In the genomic region with DNA sequence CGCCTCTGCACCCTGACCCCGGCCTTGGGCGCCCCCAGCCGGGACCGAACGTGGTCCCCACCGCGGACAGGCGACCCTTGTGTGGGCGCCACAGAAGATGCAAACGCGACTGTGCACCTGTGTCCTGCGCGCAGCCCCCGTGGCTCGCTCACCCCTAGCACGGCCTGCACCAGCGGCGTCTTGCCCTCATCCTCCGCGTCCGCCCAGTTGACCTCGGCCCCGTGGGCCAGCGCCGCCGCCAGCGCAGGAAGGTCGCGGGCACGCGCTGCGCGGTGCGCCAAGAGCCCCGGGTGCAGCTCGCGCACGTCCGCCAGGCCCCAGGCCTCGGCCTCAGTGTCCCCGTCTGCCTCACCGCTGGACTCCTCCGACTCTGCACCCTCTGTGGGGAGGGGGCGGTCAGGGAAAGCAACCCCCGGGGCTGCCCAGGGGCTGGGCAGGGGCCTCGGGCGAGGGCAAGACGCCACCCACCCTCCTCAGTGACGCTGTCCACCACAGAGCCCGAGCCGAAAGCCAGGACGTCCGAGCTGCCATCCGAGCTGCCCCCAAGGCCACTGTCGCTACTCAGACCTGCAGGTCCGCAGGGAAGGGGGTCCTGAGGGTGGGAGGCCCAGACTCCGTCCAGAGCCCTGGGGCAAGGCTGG, we compare ENCODE assay signal across 17 cellular contexts. TPM values are rescaled to one million over a fixed set of nuclear protein-coding genes. Genes with fewer than 3 reads are reported as not detected.
DNase-seq lines count a peak whose midpoint lies in the region; ATAC-seq, FAIRE-seq and TF ChIP-seq lines count a peak whose summit lies in the region.
"Had no signal": no experiment of that assay in that cellular context is flagged by ENCODE, and none has a peak within 500 bp of the region (broad histone marks: within the 10 kb centered on the region; RNA-seq: fewer than 3 reads in every experiment).

No MANE protein-coding gene starts in this region.

- 71% methylated on average over 37 of the region's 58 CpGs for WGBS in K562 (ENCODE audit: insufficient coverage, low coverage, missing lambda C conversion rate)
- WGBS in testis, 2 donors, result 65 to 87% methylated on average over 21 to 46 of the region's 58 CpGs
- 87 to 90% (median 90%) methylated on average over 38 to 58 of the region's 58 CpGs for WGBS in stomach, 5 donors

- DNase-seq in left ventricle myocardium superior (peak; percentile 25), right atrium auricular region (ENCODE audit: low spot score) (no peak), K562 (ENCODE audit: extremely low read depth in 1 of 4, low spot score in 3 of 4) (no peak), testis (no peak), stomach (no peak)
- DNase-seq: 8988T, DMS79 treated with DMSO at 0.1 percent for 48 hours, HCEC 1CT, KG1, NCI-H1105 treated with DMSO at 0.1 percent for 48 hours, NCI-H187 treated with DMSO at 0.1 percent for 48 hours, NCI-H2227 treated with DMSO at 0.1 percent for 48 hours, NCI-H510A treated with DMSO at 0.1 percent for 48 hours, PC-3, RPMI8226 had no signal

- H3K4me2 ChIP-seq in K562 (ENCODE audit: insufficient read depth, low read length), result peak overlapping the region; percentile 81; the same call in 1 of the 2 replicates

- TF ChIP-seq POLR2A in K562 (conservative IDR thresholded peaks at IDR 0.05), result no peak
- no peak for TF ChIP-seq POLR2A in testis (IDR thresholded peaks at IDR 0.05)
- TF ChIP-seq POLR2A in stomach (IDR thresholded peaks at IDR 0.05), result no peak

- no peak for TF ChIP-seq EP300 in K562 (IDR thresholded peaks at IDR 0.05; ENCODE audit: low read length)
- no peak for TF ChIP-seq EP300 in stomach (IDR thresholded peaks at IDR 0.05)

- H3K36me3 ChIP-seq in right atrium auricular region, result peaks cover 6% of the 10 kb centered on the region
- H3K36me3 ChIP-seq in K562 (ENCODE audit: control insufficient read depth, insufficient read depth, low read length), result peaks cover 17% of the 10 kb centered on the region; the same call in 1 of the 3 replicates
- H3K36me3 ChIP-seq in testis (ENCODE audit: low read depth, missing control alignments), result no peaks in the 10 kb centered on the region
- peaks cover 12 to 63% (median 52%) of the 10 kb centered on the region in 4 donors for H3K36me3 ChIP-seq in stomach

- POLR2A ChIA-PET in K562 (lab: Yijun Ruan, JAX), result interaction anchor here (1.2 kb wide), 1 partner anchor 11 kb away, joined by 3 read pairs; no protein-coding TSS in a partner anchor

- H2AFZ ChIP-seq in K562 (ENCODE audit: low read depth, low read length), result peak overlapping the region; percentile 67; the same call in 1 of the 2 replicates

- TF ChIP-seq CTCF in right atrium auricular region (IDR thresholded peaks at IDR 0.05) (no peak), K562 (IDR thresholded peaks at IDR 0.05 in 2 of 3, conservative IDR thresholded peaks at IDR 0.05 in 1 of 3; ENCODE audit: insufficient read depth in 2 of 3, low read depth in 1 of 3, low read length in 3 of 3) (no peak), testis (IDR thresholded peaks at IDR 0.05) (no peak), stomach (IDR thresholded peaks at IDR 0.05) (no peak)

- no peak overlapping the region for H3K27ac ChIP-seq in right atrium auricular region
- no peak overlapping the region for H3K27ac ChIP-seq in K562 (ENCODE audit: extremely low read depth, low read depth, low read length)
- no peak overlapping the region for H3K27ac ChIP-seq in testis
- H3K27ac ChIP-seq in stomach, result no peak overlapping the region

- H3K27me3 ChIP-seq in right atrium auricular region (no peaks in the 10 kb centered on the region), K562 (ENCODE audit: control insufficient read depth in 2 of 2, insufficient read depth in 2 of 2, low read length in 2 of 2) (peaks cover 0 to 3% of the 10 kb centered on the region in 2 experiments; a peak in 1 of 5 replicates), testis (no peaks in the 10 kb centered on the region), stomach (no peaks in the 10 kb centered on the region)

- H3K79me2 ChIP-seq in K562 (ENCODE audit: control insufficient read depth, insufficient read depth, low read length), result no peaks in the 10 kb centered on the region

- peak overlapping the region in 1 of 2 experiments; percentile 84; a peak in 2 of 4 replicates for H3K9ac ChIP-seq in K562 (ENCODE audit: insufficient read depth in 1 of 2, low read depth in 2 of 2, low read length in 2 of 2)

- BruUV-seq in K562 (replicated peaks; lab: Mats Ljungman, UMichigan), result no TSS peak

- H3K9me3 ChIP-seq in right atrium auricular region (no peaks in the 10 kb centered on the region), K562 (replicated peaks; ENCODE audit: control insufficient read depth, insufficient read depth, low read depth, low read length) (no peaks in the 10 kb centered on the region), testis (no peaks in the 10 kb centered on the region), stomach (no peaks in the 10 kb centered on the region)

- TF ChIP-seq RAD21 in K562 (CRISPR knock-in tag; conservative IDR thresholded peaks at IDR 0.05 in 1 of 2, IDR thresholded peaks at IDR 0.05 in 1 of 2), result no peak

- H3K4me1 ChIP-seq in right atrium auricular region (peaks cover 0 to 15% of the 10 kb centered on the region in 2 donors), K562 (replicated peaks in 1 of 2; ENCODE audit: control insufficient read depth in 2 of 2, insufficient read depth in 2 of 2, low read length in 2 of 2) (peaks cover 5 to 79% of the 10 kb centered on the region in 2 experiments; a peak in 3 of 5 replicates), testis (peaks cover 11% of the 10 kb centered on the region), stomach (peaks cover 12 to 23% (median 19%) of the 10 kb centered on the region in 4 donors)

- peaks cover 12% of the 10 kb centered on the region for H3K9me1 ChIP-seq in K562 (ENCODE audit: control insufficient read depth, insufficient read depth, low read length)

- no peak for FAIRE-seq in K562 (lab: Jason Lieb, UNC)
- FAIRE-seq: HepG2 had no signal

- intact Hi-C loops in left ventricle myocardium superior (cut with micrococcal nuclease) (no loop called here), K562 (cut with micrococcal nuclease) (loop anchor here (10.0 kb wide), 1 partner anchor 310 kb away; a partner anchor contains a TSS), testis (cut with DNase I; ENCODE audit: low total_unique reads) (no loop called here), stomach (cut with DNase I; ENCODE audit: low total_unique reads) (loop anchor here (10.0 kb wide), 1 partner anchor 170 kb away; no protein-coding TSS in a partner anchor)

- H4K20me1 ChIP-seq in K562 (replicated peaks; ENCODE audit: control insufficient read depth, insufficient read depth, low read length), result peaks cover 19% of the 10 kb centered on the region; the same call in 1 of the 2 replicates

- no peak for ATAC-seq in left ventricle myocardium superior
- ATAC-seq in K562, result no peak
- no peak for ATAC-seq in HG03097 (IDR thresholded peaks at IDR 0.05; ENCODE audit: low FRiP score, unreplicated experiment)
- ATAC-seq: HepG2, PC-3 had no signal

- CTCF ChIA-PET in K562 (lab: Yijun Ruan, JAX; ENCODE audit: low intra/inter-chr PET ratio), result no interaction called here

- in situ Hi-C loops in K562 (cut with MboI), result no loop called here

- H3K4me3 ChIP-seq in right atrium auricular region (no peak overlapping the region), K562 (peak overlapping the region; percentile 51; the same call in 1 of the 2 replicates), testis (peak overlapping the region; percentile 24 to 38), stomach (no peak overlapping the region)

RNA-seq across cellular contexts. Expression of a gene that starts 13.4 kb away (rescaled TPM):
- total RNA-seq in left ventricle myocardium superior (60.4 TPM), right atrium auricular region (10 to 100 TPM; 19.5 to 20.4 TPM), K562 (2014; rRNA removed) (29.6 and 33.3 TPM in 2 replicates), K562 (2014; rRNA removed; fragmentation: Illumina TruSeq; extraction: Trizol) (1.9 and 3.5 TPM in 2 replicates), K562 (2015; rRNA removed; fragmentation: Illumina TruSeq; extraction: Trizol) (14.0 and 15.2 TPM in 2 replicates), K562 (2021) (44.1 and 49.0 TPM in 2 replicates), testis (10 to 100 TPM; 53.0 to 62.7 TPM), stomach (100 to 1,000 TPM in 1 of 5 donors, 10 to 100 TPM in 4; 31.9 to 374 (median 77.0) TPM)
- 140 and 407 TPM in 2 replicates for total RNA-seq in K562 (2011; cell fraction: chromatin; rRNA removed; ENCODE audit: low replicate concordance)
- 278 and 333 TPM in 2 replicates for total RNA-seq in K562 (2011; cell fraction: nucleolus; rRNA removed)
- 136 and 156 TPM in 2 replicates for total RNA-seq in K562 (2011; cell fraction: nucleoplasm; rRNA removed)
- polyA plus RNA-seq in K562 (2011; rRNA removed) (12.0 and 27.1 TPM in 2 replicates), K562 (2014; fragmentation: Illumina TruSeq; extraction: Trizol) (7.2 and 11.8 TPM in 2 replicates), K562 (2014; fragmentation: Nextera tagmentation; extraction: Ambion mirVana) (under 1 TPM; 0.01 to 0.06 TPM), K562 (2014; rRNA removed) (43.8 and 44.8 TPM in 2 replicates), testis (ENCODE audit: insufficient read depth, low read depth, low replicate concordance) (16.8 TPM), stomach (10 to 100 TPM; 17.9 to 46.1 (median 43.0) TPM)
- 8.5 and 20.8 TPM in 2 replicates for polyA plus RNA-seq in K562 (2011; cell fraction: cytosol; rRNA removed)
- polyA plus RNA-seq in K562 (2011; cell fraction: nucleus; rRNA removed), result 346 and 462 TPM in 2 replicates
- polyA plus RNA-seq in K562 (2012), result 38.9 and 49.6 TPM in 2 replicates
- polyA minus RNA-seq in K562 (2011; rRNA and poly(A)+ RNA removed), result 6.3 and 10.7 TPM in 2 replicates
- 13.7 and 15.3 TPM in 2 replicates for polyA minus RNA-seq in K562 (2011; cell fraction: cytosol; rRNA and poly(A)+ RNA removed)
- polyA minus RNA-seq in K562 (2011; cell fraction: nucleus; rRNA and poly(A)+ RNA removed), result 42.4 and 46.1 TPM in 2 replicates

RNA-seq across cellular contexts. Expression of a gene that starts 14.0 kb away (rescaled TPM):
- total RNA-seq in left ventricle myocardium superior, result 11.1 TPM
- 10 to 100 TPM; 14.5 to 24.8 TPM for total RNA-seq in right atrium auricular region
- total RNA-seq in K562 (2011; cell fraction: chromatin; rRNA removed; ENCODE audit: low replicate concordance), result 13.3 and 63.1 TPM in 2 replicates
- total RNA-seq in K562 (2011; cell fraction: nucleolus; rRNA removed), result 74.5 and 90.1 TPM in 2 replicates
- total RNA-seq in K562 (2011; cell fraction: nucleoplasm; rRNA removed), result 23.2 and 31.2 TPM in 2 replicates
- total RNA-seq in K562 (2014; rRNA removed), result 86.9 and 103 TPM in 2 replicates
- total RNA-seq in K562 (2014; rRNA removed; fragmentation: Illumina TruSeq; extraction: Trizol), result 5.6 and 7.0 TPM in 2 replicates
- 29.7 and 31.4 TPM in 2 replicates for total RNA-seq in K562 (2015; rRNA removed; fragmentation: Illumina TruSeq; extraction: Trizol)
- 80.1 and 83.0 TPM in 2 replicates for total RNA-seq in K562 (2021)
- 13.6 and 22.4 TPM in 2 replicates for polyA plus RNA-seq in K562 (2011; rRNA removed)
- 29.8 and 137 TPM in 2 replicates for polyA plus RNA-seq in K562 (2011; cell fraction: cytosol; rRNA removed)
- polyA plus RNA-seq in K562 (2011; cell fraction: nucleus; rRNA removed), result 41.7 and 71.9 TPM in 2 replicates
- polyA plus RNA-seq in K562 (2012), result 35.1 and 53.3 TPM in 2 replicates
- 10.5 and 25.1 TPM in 2 replicates for polyA plus RNA-seq in K562 (2014; fragmentation: Illumina TruSeq; extraction: Trizol)
- polyA plus RNA-seq in K562 (2014; fragmentation: Nextera tagmentation; extraction: Ambion mirVana), result 1 to 10 TPM in 1 of 2 experiments, under 1 TPM in 1; 0.62 to 1.7 TPM
- 68.5 and 76.0 TPM in 2 replicates for polyA plus RNA-seq in K562 (2014; rRNA removed)
- polyA minus RNA-seq in K562 (2011; rRNA and poly(A)+ RNA removed), result 3.5 and 5.7 TPM in 2 replicates
- 22.0 and 25.8 TPM in 2 replicates for polyA minus RNA-seq in K562 (2011; cell fraction: cytosol; rRNA and poly(A)+ RNA removed)
- polyA minus RNA-seq in K562 (2011; cell fraction: nucleus; rRNA and poly(A)+ RNA removed), result 33.5 and 38.2 TPM in 2 replicates
- 10 to 100 TPM; 35.4 to 39.0 TPM for total RNA-seq in testis
- polyA plus RNA-seq in testis (ENCODE audit: insufficient read depth, low read depth, low replicate concordance), result 12.4 TPM
- 10 to 100 TPM in 3 of 5 donors, 1 to 10 TPM in 1, not detected in 1; 5.9 to 64.9 (median 51.4) TPM for total RNA-seq in stomach
- 10 to 100 TPM; 15.2 to 25.5 (median 23.8) TPM for polyA plus RNA-seq in stomach

RNA-seq across cellular contexts. Expression of a gene that starts 14.1 kb away (rescaled TPM):
- 3.0 TPM for total RNA-seq in left ventricle myocardium superior
- under 1 TPM; 0.59 to 0.79 TPM for total RNA-seq in right atrium auricular region
- total RNA-seq in K562 (2011; cell fraction: chromatin; rRNA removed; ENCODE audit: low replicate concordance), result 1.6 and 4.3 TPM in 2 replicates
- total RNA-seq in K562 (2011; cell fraction: nucleolus; rRNA removed), result 3.0 and 3.7 TPM in 2 replicates
- 1.4 and 2.1 TPM in 2 replicates for total RNA-seq in K562 (2011; cell fraction: nucleoplasm; rRNA removed)
- 0.53 and 0.64 TPM in 2 replicates for total RNA-seq in K562 (2014; rRNA removed)
- total RNA-seq in K562 (2014; rRNA removed; fragmentation: Illumina TruSeq; extraction: Trizol), result 0.06 TPM in 1 of 2 replicates, not detected in the other
- total RNA-seq in K562 (2015; rRNA removed; fragmentation: Illumina TruSeq; extraction: Trizol), result 0.29 and 0.38 TPM in 2 replicates
- 0.73 and 0.87 TPM in 2 replicates for total RNA-seq in K562 (2021)
- 0.38 and 0.92 TPM in 2 replicates for polyA plus RNA-seq in K562 (2011; rRNA removed)
- 0.71 and 1.8 TPM in 2 replicates for polyA plus RNA-seq in K562 (2011; cell fraction: cytosol; rRNA removed)
- 8.1 and 14.5 TPM in 2 replicates for polyA plus RNA-seq in K562 (2011; cell fraction: nucleus; rRNA removed)
- polyA plus RNA-seq in K562 (2012), result 0.79 and 1.9 TPM in 2 replicates
- polyA plus RNA-seq in K562 (2014; fragmentation: Illumina TruSeq; extraction: Trizol), result 0.04 and 0.26 TPM in 2 replicates
- polyA plus RNA-seq in K562 (2014; fragmentation: Nextera tagmentation; extraction: Ambion mirVana), result under 1 TPM in 1 of 2 experiments, not detected in 1; 0.01 TPM
- 1.1 TPM in 2 replicates for polyA plus RNA-seq in K562 (2014; rRNA removed)
- 0.09 and 0.11 TPM in 2 replicates for polyA minus RNA-seq in K562 (2011; rRNA and poly(A)+ RNA removed)
- polyA minus RNA-seq in K562 (2011; cell fraction: cytosol; rRNA and poly(A)+ RNA removed), result not detected in 2 replicates
- 0.94 and 1.3 TPM in 2 replicates for polyA minus RNA-seq in K562 (2011; cell fraction: nucleus; rRNA and poly(A)+ RNA removed)
- 10 to 100 TPM; 49.9 to 58.7 TPM for total RNA-seq in testis
- 21.0 TPM for polyA plus RNA-seq in testis (ENCODE audit: insufficient read depth, low read depth, low replicate concordance)
- 1 to 10 TPM in 4 of 5 donors, under 1 TPM in 1; 0.43 to 7.6 (median 3.5) TPM for total RNA-seq in stomach
- 1 to 10 TPM; 4.7 to 6.1 (median 4.8) TPM for polyA plus RNA-seq in stomach

RNA-seq across cellular contexts. Expression of a gene that starts 20.7 kb away (rescaled TPM):
- total RNA-seq in left ventricle myocardium superior, result 39.5 TPM
- total RNA-seq in right atrium auricular region, result 10 to 100 TPM; 27.5 to 33.5 TPM
- 155 and 222 TPM in 2 replicates for total RNA-seq in K562 (2011; cell fraction: chromatin; rRNA removed; ENCODE audit: low replicate concordance)
- 116 and 127 TPM in 2 replicates for total RNA-seq in K562 (2011; cell fraction: nucleolus; rRNA removed)
- total RNA-seq in K562 (2011; cell fraction: nucleoplasm; rRNA removed), result 111 and 123 TPM in 2 replicates
- total RNA-seq in K562 (2014; rRNA removed), result 110 and 124 TPM in 2 replicates
- total RNA-seq in K562 (2014; rRNA removed; fragmentation: Illumina TruSeq; extraction: Trizol), result 47.1 and 51.5 TPM in 2 replicates
- total RNA-seq in K562 (2015; rRNA removed; fragmentation: Illumina TruSeq; extraction: Trizol), result 73.0 and 75.5 TPM in 2 replicates
- 109 and 112 TPM in 2 replicates for total RNA-seq in K562 (2021)
- 36.4 and 45.5 TPM in 2 replicates for polyA plus RNA-seq in K562 (2011; rRNA removed)
- polyA plus RNA-seq in K562 (2011; cell fraction: cytosol; rRNA removed), result 45.1 and 76.3 TPM in 2 replicates
- 61.5 and 87.2 TPM in 2 replicates for polyA plus RNA-seq in K562 (2011; cell fraction: nucleus; rRNA removed)
- polyA plus RNA-seq in K562 (2012), result 72.3 and 75.8 TPM in 2 replicates
- 81.5 and 83.2 TPM in 2 replicates for polyA plus RNA-seq in K562 (2014; fragmentation: Illumina TruSeq; extraction: Trizol)
- 1 to 10 TPM in 1 of 2 experiments, under 1 TPM in 1; 0.93 to 2.3 TPM for polyA plus RNA-seq in K562 (2014; fragmentation: Nextera tagmentation; extraction: Ambion mirVana)
- 107 and 108 TPM in 2 replicates for polyA plus RNA-seq in K562 (2014; rRNA removed)
- 12.5 and 14.9 TPM in 2 replicates for polyA minus RNA-seq in K562 (2011; rRNA and poly(A)+ RNA removed)
- 35.1 and 36.5 TPM in 2 replicates for polyA minus RNA-seq in K562 (2011; cell fraction: cytosol; rRNA and poly(A)+ RNA removed)
- polyA minus RNA-seq in K562 (2011; cell fraction: nucleus; rRNA and poly(A)+ RNA removed), result 33.1 and 42.7 TPM in 2 replicates
- total RNA-seq in testis, result 100 to 1,000 TPM; 133 to 139 TPM
- polyA plus RNA-seq in testis (ENCODE audit: insufficient read depth, low read depth, low replicate concordance), result 203 TPM
- 100 to 1,000 TPM in 1 of 5 donors, 10 to 100 TPM in 4; 14.0 to 252 (median 48.3) TPM for total RNA-seq in stomach
- 10 to 100 TPM; 40.5 to 49.6 (median 44.8) TPM for polyA plus RNA-seq in stomach

RNA-seq across cellular contexts. Expression of a gene that starts 30.1 kb away (rescaled TPM):
- total RNA-seq in left ventricle myocardium superior, result 77.2 TPM
- total RNA-seq in right atrium auricular region, result 10 to 100 TPM; 59.6 to 65.2 TPM
- 317 and 866 TPM in 2 replicates for total RNA-seq in K562 (2011; cell fraction: chromatin; rRNA removed; ENCODE audit: low replicate concordance)
- total RNA-seq in K562 (2011; cell fraction: nucleolus; rRNA removed), result 565 and 578 TPM in 2 replicates
- total RNA-seq in K562 (2011; cell fraction: nucleoplasm; rRNA removed), result 402 and 440 TPM in 2 replicates
- total RNA-seq in K562 (2014; rRNA removed), result 151 and 179 TPM in 2 replicates
- total RNA-seq in K562 (2014; rRNA removed; fragmentation: Illumina TruSeq; extraction: Trizol), result 62.1 and 77.4 TPM in 2 replicates
- 85.4 and 88.8 TPM in 2 replicates for total RNA-seq in K562 (2015; rRNA removed; fragmentation: Illumina TruSeq; extraction: Trizol)
- total RNA-seq in K562 (2021), result 153 and 164 TPM in 2 replicates
- 110 and 164 TPM in 2 replicates for polyA plus RNA-seq in K562 (2011; rRNA removed)
- polyA plus RNA-seq in K562 (2011; cell fraction: cytosol; rRNA removed), result 195 and 300 TPM in 2 replicates
- polyA plus RNA-seq in K562 (2011; cell fraction: nucleus; rRNA removed), result 663 and 798 TPM in 2 replicates
- polyA plus RNA-seq in K562 (2012), result 151 and 204 TPM in 2 replicates
- 143 and 151 TPM in 2 replicates for polyA plus RNA-seq in K562 (2014; fragmentation: Illumina TruSeq; extraction: Trizol)
- polyA plus RNA-seq in K562 (2014; fragmentation: Nextera tagmentation; extraction: Ambion mirVana), result 10 to 100 TPM in 1 of 2 experiments, 1 to 10 TPM in 1; 3.6 to 11.8 TPM
- 183 TPM in 2 replicates for polyA plus RNA-seq in K562 (2014; rRNA removed)
- 68.4 and 103 TPM in 2 replicates for polyA minus RNA-seq in K562 (2011; rRNA and poly(A)+ RNA removed)
- polyA minus RNA-seq in K562 (2011; cell fraction: cytosol; rRNA and poly(A)+ RNA removed), result 79.6 and 101 TPM in 2 replicates
- 108 and 123 TPM in 2 replicates for polyA minus RNA-seq in K562 (2011; cell fraction: nucleus; rRNA and poly(A)+ RNA removed)
- total RNA-seq in testis, result 100 to 1,000 TPM; 220 to 232 TPM
- polyA plus RNA-seq in testis (ENCODE audit: insufficient read depth, low read depth, low replicate concordance), result 213 TPM
- 100 to 1,000 TPM in 4 of 5 donors, 10 to 100 TPM in 1; 59.5 to 520 (median 192) TPM for total RNA-seq in stomach
- 100 to 1,000 TPM; 113 to 151 (median 134) TPM for polyA plus RNA-seq in stomach

Comparison
In these comparisons a context has a peak if more than half of its experiments do, and no peak if none do; other contexts are left out.
1. H3K4me3 ChIP-seq: peak in K562 (single experiment) and testis (2 of 2); none in right atrium auricular region (0 of 2) and stomach (0 of 4).
2. RNA of a gene that starts 14.1 kb away (total RNA-seq): 49.9 to 58.7 TPM in testis; 0.43 to 7.6 TPM in stomach, 3.0 TPM in left ventricle myocardium superior (single experiment), 0.59 to 0.79 TPM in right atrium auricular region and 0.06 to 4.3 TPM in K562; every median in the first group is over 4 times any median in the second.
3. intact Hi-C loops: an anchor here in K562 (10.0 kb wide) and stomach (10.0 kb wide); none called in left ventricle myocardium superior and testis.